In the genomic region with DNA sequence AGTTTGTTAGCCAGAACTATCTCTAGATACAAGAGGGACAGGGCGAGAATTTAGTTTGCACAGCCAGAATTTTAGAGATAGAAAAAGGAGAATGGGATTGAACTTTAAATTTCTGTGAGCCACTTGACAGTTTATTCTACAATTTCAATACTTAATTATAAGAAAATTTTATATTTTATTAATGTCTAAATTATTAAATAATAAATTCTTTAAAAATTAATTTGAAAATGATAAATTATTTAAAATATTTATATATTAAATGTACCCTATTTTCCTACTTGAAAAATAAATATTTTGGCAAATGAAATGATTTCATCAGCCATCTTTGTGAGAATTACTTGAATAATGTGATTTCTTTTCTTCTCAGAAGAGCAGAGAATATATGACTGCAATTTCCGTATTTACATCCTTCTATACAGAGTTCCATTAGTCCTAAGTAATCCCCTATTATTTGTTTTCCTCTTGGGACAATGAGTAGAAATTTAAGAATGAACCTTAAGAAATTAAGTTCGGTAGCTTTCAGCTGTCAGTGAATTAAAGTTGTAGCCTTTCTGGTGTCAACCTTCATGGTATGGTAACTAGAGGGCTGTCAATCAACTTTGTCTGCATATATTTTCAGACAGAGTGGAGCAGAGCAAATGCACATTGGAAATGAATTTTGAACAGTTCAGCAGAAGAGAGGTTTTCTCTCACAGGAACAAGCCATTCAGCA, we compare ENCODE assay signal across 16 cellular contexts.
"Had no signal": no experiment of that assay in that cellular context is flagged by ENCODE, and none has a peak within 500 bp of the region (broad histone marks: within the 10 kb centered on the region; RNA-seq: fewer than 3 reads in every experiment).

No MANE protein-coding gene starts in this region.

- DNase-seq: activated naive CD4-positive, alpha-beta T cell; activated T-cell treated with anti-CD3 and anti-CD28 coated beads, Interleukin-2, amount 50 U/mL, for 1 hour; endodermal cell; heart right ventricle; lower lobe of right lung; mucosa of descending colon; occipital lobe; sigmoid colon; stimulated activated CD4-positive, alpha-beta T cell treated with anti-CD3 and anti-CD28 coated beads, Interleukin-2, amount 100 ng/mL, for 48 hours; stimulated activated CD8-positive, alpha-beta memory T cell treated with anti-CD3 and anti-CD28 coated beads, Interleukin-4, amount 100 ng/mL, for 48 hours; stimulated activated naive B cell treated with anti-CD40 and anti-IgM and Interleukin-4, amounts not matched to agents 10 μg/mL and 1 μg/mL and 100 μg/mL, for 72 hours; transverse colon; uterus had no signal

- ATAC-seq: heart right ventricle; lower lobe of right lung; mucosa of descending colon; stimulated activated naive B cell treated with anti-CD40 and anti-IgM and Interleukin-4, amounts not matched to agents 10 μg/mL and 1 μg/mL and 100 μg/mL, for 72 hours had no signal

- H3K9me3 ChIP-seq: lower lobe of right lung, mucosa of descending colon, sigmoid colon, transverse colon, uterus had no signal

- H3K36me3 ChIP-seq: heart right ventricle, lower lobe of right lung, sigmoid colon, transverse colon, uterus had no signal

- FAIRE-seq: astrocyte, keratinocyte had no signal

- H3K4me1 ChIP-seq: heart right ventricle, lower lobe of right lung, transverse colon, uterus had no signal

- H3K27me3 ChIP-seq: heart right ventricle, sigmoid colon, transverse colon, uterus had no signal

- H3K27ac ChIP-seq: coronary artery, heart right ventricle, lower lobe of right lung, sigmoid colon, transverse colon, uterus had no signal

- H3K4me3 ChIP-seq: coronary artery, heart right ventricle, lower lobe of right lung, mucosa of descending colon, sigmoid colon, transverse colon, uterus had no signal
